ENCODE assay signal across 4 cellular contexts in the genomic region with DNA sequence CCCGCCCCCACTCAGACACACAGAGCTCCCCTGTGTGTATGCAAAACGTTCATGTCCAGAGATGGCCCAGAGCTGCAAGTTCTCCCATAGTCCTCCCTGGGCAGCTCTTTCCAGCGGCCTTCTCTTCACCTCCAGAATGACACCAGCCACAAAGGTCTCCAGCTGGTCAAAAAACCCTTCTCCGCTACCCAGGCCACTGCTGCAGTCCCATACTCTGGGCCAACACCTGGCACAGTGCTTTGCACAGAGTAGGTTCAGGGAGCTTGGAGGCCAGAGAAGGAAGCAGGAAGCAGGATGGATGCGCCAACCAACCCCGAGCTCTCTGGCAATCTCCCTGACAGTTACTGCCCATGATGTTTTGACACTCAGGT.
A peak's percentile ranks its signal among the peaks of the same experiment; 100 is the strongest.
TF ChIP-seq lines count a peak whose summit lies in the region.

No MANE protein-coding gene starts in this region.

TF ChIP-seq in A549, 52 proteins besides CTCF, POLR2A, EP300 and RAD21 (continues in another document):
- TF ChIP-seq ZFP36 (IDR thresholded peaks at IDR 0.05; ENCODE audit: borderline replicate concordance, partially characterized antibody) (no peak), HES2 (IDR thresholded peaks at IDR 0.05) (no peak), NPAS2 (CRISPR knock-in tag; IDR thresholded peaks at IDR 0.05; ENCODE audit: borderline replicate concordance) (no peak), POLR2AphosphoS2 (conservative IDR thresholded peaks at IDR 0.05; ENCODE audit: low read length) (no peak), RARB (CRISPR knock-in tag; IDR thresholded peaks at IDR 0.05) (no peak), RCOR1 (IDR thresholded peaks at IDR 0.05; ENCODE audit: low read depth, low read length) (no peak), NR3C1 (IDR thresholded peaks at IDR 0.05) (no peak), MAZ (IDR thresholded peaks at IDR 0.05; ENCODE audit: borderline replicate concordance, low read depth, low read length) (no peak), RFX5 (IDR thresholded peaks at IDR 0.05) (no peak), BHLHE40 (IDR thresholded peaks at IDR 0.05; ENCODE audit: low read depth, low read length) (no peak), GATA3 (IDR thresholded peaks at IDR 0.05; ENCODE audit: borderline replicate concordance) (no peak), NFE2L2 (conservative IDR thresholded peaks at IDR 0.05; ENCODE audit: low read length) (no peak), ZSCAN20 (CRISPR knock-in tag; IDR thresholded peaks at IDR 0.05) (no peak), HEYL (CRISPR knock-in tag; IDR thresholded peaks at IDR 0.05) (no peak), HDAC2 (IDR thresholded peaks at IDR 0.05) (no peak), USF2 (IDR thresholded peaks at IDR 0.05) (no peak), MYC (IDR thresholded peaks at IDR 0.05; ENCODE audit: borderline replicate concordance, low read length) (no peak)

TF ChIP-seq in HCT116, 20 proteins besides CTCF, POLR2A, EP300 and RAD21:
- TF ChIP-seq JUND (IDR thresholded peaks at IDR 0.05) (no peak), CBX3 (IDR thresholded peaks at IDR 0.05; ENCODE audit: low read depth) (no peak), CEBPB (IDR thresholded peaks at IDR 0.05; ENCODE audit: low read depth) (no peak), ZFX (IDR thresholded peaks at IDR 0.05) (no peak)
- TF ChIP-seq, protein P1, sequence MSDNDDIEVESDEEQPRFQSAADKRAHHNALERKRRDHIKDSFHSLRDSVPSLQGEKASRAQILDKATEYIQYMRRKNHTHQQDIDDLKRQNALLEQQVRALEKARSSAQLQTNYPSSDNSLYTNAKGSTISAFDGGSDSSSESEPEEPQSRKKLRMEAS (IDR thresholded peaks at IDR 0.05), result no peak

TF ChIP-seq in K562, 482 proteins besides CTCF, POLR2A, EP300 and RAD21:
- TF ChIP-seq GABPA (tag; conservative IDR thresholded peaks at IDR 0.05; ENCODE audit: low read depth), result no peak
- no peak for TF ChIP-seq MCM7 (IDR thresholded peaks at IDR 0.05)
- TF ChIP-seq SOX6 (IDR thresholded peaks at IDR 0.05), result no peak
- no peak for TF ChIP-seq MITF (IDR thresholded peaks at IDR 0.05)
- 0 out of 2 replicates have a peak, but pooled peaks have one; percentile 16 for TF ChIP-seq ZC3H4 (CRISPR knock-in tag; IDR thresholded peaks at IDR 0.05; ENCODE audit: borderline replicate concordance)
- TF ChIP-seq MEIS2 (IDR thresholded peaks at IDR 0.05; ENCODE audit: partially characterized antibody), result no peak
- TF ChIP-seq, protein P2, sequence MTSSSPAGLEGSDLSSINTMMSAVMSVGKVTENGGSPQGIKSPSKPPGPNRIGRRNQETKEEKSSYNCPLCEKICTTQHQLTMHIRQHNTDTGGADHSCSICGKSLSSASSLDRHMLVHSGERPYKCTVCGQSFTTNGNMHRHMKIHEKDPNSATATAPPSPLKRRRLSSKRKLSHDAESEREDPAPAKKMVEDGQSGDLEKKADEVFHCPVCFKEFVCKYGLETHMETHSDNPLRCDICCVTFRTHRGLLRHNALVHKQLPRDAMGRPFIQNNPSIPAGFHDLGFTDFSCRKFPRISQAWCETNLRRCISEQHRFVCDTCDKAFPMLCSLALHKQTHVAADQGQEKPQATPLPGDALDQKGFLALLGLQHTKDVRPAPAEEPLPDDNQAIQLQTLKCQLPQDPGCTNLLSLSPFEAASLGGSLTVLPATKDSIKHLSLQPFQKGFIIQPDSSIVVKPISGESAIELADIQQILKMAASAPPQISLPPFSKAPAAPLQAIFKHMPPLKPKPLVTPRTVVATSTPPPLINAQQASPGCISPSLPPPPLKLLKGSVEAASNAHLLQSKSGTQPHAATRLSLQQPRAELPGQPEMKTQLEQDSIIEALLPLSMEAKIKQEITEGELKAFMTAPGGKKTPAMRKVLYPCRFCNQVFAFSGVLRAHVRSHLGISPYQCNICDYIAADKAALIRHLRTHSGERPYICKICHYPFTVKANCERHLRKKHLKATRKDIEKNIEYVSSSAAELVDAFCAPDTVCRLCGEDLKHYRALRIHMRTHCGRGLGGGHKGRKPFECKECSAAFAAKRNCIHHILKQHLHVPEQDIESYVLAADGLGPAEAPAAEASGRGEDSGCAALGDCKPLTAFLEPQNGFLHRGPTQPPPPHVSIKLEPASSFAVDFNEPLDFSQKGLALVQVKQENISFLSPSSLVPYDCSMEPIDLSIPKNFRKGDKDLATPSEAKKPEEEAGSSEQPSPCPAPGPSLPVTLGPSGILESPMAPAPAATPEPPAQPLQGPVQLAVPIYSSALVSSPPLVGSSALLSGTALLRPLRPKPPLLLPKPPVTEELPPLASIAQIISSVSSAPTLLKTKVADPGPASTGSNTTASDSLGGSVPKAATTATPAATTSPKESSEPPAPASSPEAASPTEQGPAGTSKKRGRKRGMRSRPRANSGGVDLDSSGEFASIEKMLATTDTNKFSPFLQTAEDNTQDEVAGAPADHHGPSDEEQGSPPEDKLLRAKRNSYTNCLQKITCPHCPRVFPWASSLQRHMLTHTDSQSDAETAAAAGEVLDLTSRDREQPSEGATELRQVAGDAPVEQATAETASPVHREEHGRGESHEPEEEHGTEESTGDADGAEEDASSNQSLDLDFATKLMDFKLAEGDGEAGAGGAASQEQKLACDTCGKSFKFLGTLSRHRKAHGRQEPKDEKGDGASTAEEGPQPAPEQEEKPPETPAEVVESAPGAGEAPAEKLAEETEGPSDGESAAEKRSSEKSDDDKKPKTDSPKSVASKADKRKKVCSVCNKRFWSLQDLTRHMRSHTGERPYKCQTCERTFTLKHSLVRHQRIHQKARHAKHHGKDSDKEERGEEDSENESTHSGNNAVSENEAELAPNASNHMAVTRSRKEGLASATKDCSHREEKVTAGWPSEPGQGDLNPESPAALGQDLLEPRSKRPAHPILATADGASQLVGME (CRISPR knock-in tag; IDR thresholded peaks at IDR 0.05), result peak; percentile 21; the same call in 1 of the 2 replicates
- TF ChIP-seq, protein P3, sequence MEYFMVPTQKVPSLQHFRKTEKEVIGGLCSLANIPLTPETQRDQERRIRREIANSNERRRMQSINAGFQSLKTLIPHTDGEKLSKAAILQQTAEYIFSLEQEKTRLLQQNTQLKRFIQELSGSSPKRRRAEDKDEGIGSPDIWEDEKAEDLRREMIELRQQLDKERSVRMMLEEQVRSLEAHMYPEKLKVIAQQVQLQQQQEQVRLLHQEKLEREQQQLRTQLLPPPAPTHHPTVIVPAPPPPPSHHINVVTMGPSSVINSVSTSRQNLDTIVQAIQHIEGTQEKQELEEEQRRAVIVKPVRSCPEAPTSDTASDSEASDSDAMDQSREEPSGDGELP (CRISPR knock-in tag; IDR thresholded peaks at IDR 0.05; ENCODE audit: borderline replicate concordance), result peak; percentile 34
- TF ChIP-seq RBM17 (IDR thresholded peaks at IDR 0.05; ENCODE audit: borderline replicate concordance, low read depth, low read length), result no peak

TF ChIP-seq in HEK293T, 16 proteins besides CTCF, POLR2A, EP300 and RAD21:
- TF ChIP-seq PKNOX1 (IDR thresholded peaks at IDR 0.05) (no peak), FOXK2 (IDR thresholded peaks at IDR 0.05) (no peak), LEF1 (IDR thresholded peaks at IDR 0.05; ENCODE audit: borderline replicate concordance) (no peak), HDGF (IDR thresholded peaks at IDR 0.05; ENCODE audit: borderline replicate concordance) (no peak), ELF4 (IDR thresholded peaks at IDR 0.05) (no peak), ZNF384 (IDR thresholded peaks at IDR 0.05) (no peak), FOXM1 (IDR thresholded peaks at IDR 0.05; ENCODE audit: borderline replicate concordance) (no peak), SUZ12 (IDR thresholded peaks at IDR 0.05) (no peak), NFRKB (IDR thresholded peaks at IDR 0.05) (no peak), BHLHE40 (IDR thresholded peaks at IDR 0.05; ENCODE audit: borderline replicate concordance) (no peak), FOXA1 (IDR thresholded peaks at IDR 0.05) (no peak)
